In genomic region chr10:2658780-2659179, GRCh38 we compare ENCODE assay signal across 26 cellular contexts.
"Had no signal": no experiment of that assay in that cellular context is flagged by ENCODE, and none has a peak within 500 bp of the region (broad histone marks: within the 10 kb centered on the region; RNA-seq: fewer than 3 reads in every experiment).

No MANE protein-coding gene starts in this region.

- DNase-seq: activated CD4-positive, alpha-beta memory T cell treated with anti-CD3 and anti-CD28 coated beads, Interleukin-2, amount 10 ng/mL, durations not matched to agents 7 days and 5 days; activated CD4-positive, alpha-beta T cell treated with anti-CD3 and anti-CD28 coated beads for 48 hours; activated CD8-positive, alpha-beta memory T cell treated with anti-CD3 and anti-CD28 coated beads, Interleukin-2, amount 50 U/mL, for 48 hours; activated gamma-delta T cell; activated naive CD4-positive, alpha-beta T cell treated with anti-CD3 and anti-CD28 coated beads, Interleukin-2, amount 10 ng/mL, durations not matched to agents 7 days and 5 days; activated naive CD8-positive, alpha-beta T cell treated with anti-CD3 and anti-CD28 coated beads, Interleukin-2, amount 10 ng/mL, durations not matched to agents 7 days and 5 days; activated T-cell treated with anti-CD3 and anti-CD28 coated beads, Interleukin-2, amount 50 U/mL, for 24 hours; cerebellar nuclear complex; colonic mucosa; effector CD8-positive, alpha-beta T cell; left ventricle myocardium inferior; mesendoderm; natural killer cell; posterior cingulate gyrus; right cardiac atrium; stimulated activated CD4-positive, alpha-beta T cell treated with anti-CD3 and anti-CD28 coated beads, Interleukin-15, amount 100 ng/mL, for 24 hours; stimulated activated CD4-positive, alpha-beta T cell treated with anti-CD3 and anti-CD28 coated beads, Interleukin-2, amount 100 ng/mL, for 24 hours; stimulated activated naive B cell treated with anti-CD40 and anti-IgM and Interleukin-4, amounts not matched to agents 10 μg/mL and 1 μg/mL and 100 μg/mL, for 72 hours; T1000; WERI-Rb-1 had no signal

- H3K36me3 ChIP-seq: ascending aorta, cardiac muscle cell, colonic mucosa, left ventricle myocardium inferior, tibial nerve, WERI-Rb-1 had no signal

- H3K27ac ChIP-seq: ascending aorta, cardiac muscle cell, colonic mucosa, left ventricle myocardium inferior, tibial nerve, WERI-Rb-1 had no signal

- H3K4me3 Mint-ChIP-seq: activated CD4-positive, alpha-beta memory T cell treated with anti-CD3 and anti-CD28 coated beads, Interleukin-2, amount 10 ng/mL, durations not matched to agents 7 days and 5 days; activated naive CD4-positive, alpha-beta T cell treated with anti-CD3 and anti-CD28 coated beads, Interleukin-2, amount 10 ng/mL, durations not matched to agents 7 days and 5 days; activated naive CD8-positive, alpha-beta T cell treated with anti-CD3 and anti-CD28 coated beads, Interleukin-2, amount 10 ng/mL, durations not matched to agents 7 days and 5 days; activated T-cell treated with anti-CD3 and anti-CD28 coated beads, Interleukin-2, amount 50 U/mL, for 24 hours; brain; natural killer cell; stimulated activated naive B cell treated with anti-CD40 and anti-IgM and Interleukin-4, amounts not matched to agents 10 μg/mL and 1 μg/mL and 100 μg/mL, for 72 hours had no signal

- H3K27ac Mint-ChIP-seq: activated CD4-positive, alpha-beta memory T cell treated with anti-CD3 and anti-CD28 coated beads, Interleukin-2, amount 10 ng/mL, durations not matched to agents 7 days and 5 days; activated naive CD4-positive, alpha-beta T cell treated with anti-CD3 and anti-CD28 coated beads, Interleukin-2, amount 10 ng/mL, durations not matched to agents 7 days and 5 days; activated naive CD8-positive, alpha-beta T cell treated with anti-CD3 and anti-CD28 coated beads, Interleukin-2, amount 10 ng/mL, durations not matched to agents 7 days and 5 days; activated T-cell treated with anti-CD3 and anti-CD28 coated beads, Interleukin-2, amount 50 U/mL, for 24 hours; brain; natural killer cell; stimulated activated naive B cell treated with anti-CD40 and anti-IgM and Interleukin-4, amounts not matched to agents 10 μg/mL and 1 μg/mL and 100 μg/mL, for 72 hours had no signal

- H3K4me3 ChIP-seq: ascending aorta, cardiac muscle cell, colonic mucosa, left ventricle myocardium inferior, lung, tibial nerve had no signal

- H3K27me3 Mint-ChIP-seq: activated CD4-positive, alpha-beta memory T cell treated with anti-CD3 and anti-CD28 coated beads, Interleukin-2, amount 10 ng/mL, durations not matched to agents 7 days and 5 days; activated naive CD4-positive, alpha-beta T cell treated with anti-CD3 and anti-CD28 coated beads, Interleukin-2, amount 10 ng/mL, durations not matched to agents 7 days and 5 days; activated naive CD8-positive, alpha-beta T cell treated with anti-CD3 and anti-CD28 coated beads, Interleukin-2, amount 10 ng/mL, durations not matched to agents 7 days and 5 days; brain had no signal

- H3K9me3 Mint-ChIP-seq: activated CD4-positive, alpha-beta memory T cell treated with anti-CD3 and anti-CD28 coated beads, Interleukin-2, amount 10 ng/mL, durations not matched to agents 7 days and 5 days; activated naive CD4-positive, alpha-beta T cell treated with anti-CD3 and anti-CD28 coated beads, Interleukin-2, amount 10 ng/mL, durations not matched to agents 7 days and 5 days; activated naive CD8-positive, alpha-beta T cell treated with anti-CD3 and anti-CD28 coated beads, Interleukin-2, amount 10 ng/mL, durations not matched to agents 7 days and 5 days; activated T-cell treated with anti-CD3 and anti-CD28 coated beads, Interleukin-2, amount 50 U/mL, for 24 hours; stimulated activated naive B cell treated with anti-CD40 and anti-IgM and Interleukin-4, amounts not matched to agents 10 μg/mL and 1 μg/mL and 100 μg/mL, for 72 hours had no signal

- H3K4me1 Mint-ChIP-seq: activated CD4-positive, alpha-beta memory T cell treated with anti-CD3 and anti-CD28 coated beads, Interleukin-2, amount 10 ng/mL, durations not matched to agents 7 days and 5 days; activated naive CD4-positive, alpha-beta T cell treated with anti-CD3 and anti-CD28 coated beads, Interleukin-2, amount 10 ng/mL, durations not matched to agents 7 days and 5 days; activated naive CD8-positive, alpha-beta T cell treated with anti-CD3 and anti-CD28 coated beads, Interleukin-2, amount 10 ng/mL, durations not matched to agents 7 days and 5 days; natural killer cell; stimulated activated naive B cell treated with anti-CD40 and anti-IgM and Interleukin-4, amounts not matched to agents 10 μg/mL and 1 μg/mL and 100 μg/mL, for 72 hours had no signal

- H3K9me3 ChIP-seq: ascending aorta, colonic mucosa, left ventricle myocardium inferior, tibial nerve had no signal

- ATAC-seq: activated CD4-positive, CD25-positive, alpha-beta regulatory T cell treated with anti-CD3 and anti-CD28 coated beads, Interleukin-2, amount 50 U/mL, for 24 hours; natural killer cell; right cardiac atrium; stimulated activated naive B cell treated with anti-CD40 and anti-IgM and Interleukin-4, amounts not matched to agents 10 μg/mL and 1 μg/mL and 100 μg/mL, for 72 hours had no signal

- H3K4me1 ChIP-seq: ascending aorta, colonic mucosa, left ventricle myocardium inferior had no signal

- H3K36me3 Mint-ChIP-seq: activated naive CD4-positive, alpha-beta T cell treated with anti-CD3 and anti-CD28 coated beads, Interleukin-2, amount 10 ng/mL, durations not matched to agents 7 days and 5 days; activated naive CD8-positive, alpha-beta T cell treated with anti-CD3 and anti-CD28 coated beads, Interleukin-2, amount 10 ng/mL, durations not matched to agents 7 days and 5 days; brain; natural killer cell; stimulated activated naive B cell treated with anti-CD40 and anti-IgM and Interleukin-4, amounts not matched to agents 10 μg/mL and 1 μg/mL and 100 μg/mL, for 72 hours had no signal

- H3K27me3 ChIP-seq: ascending aorta, colonic mucosa, tibial nerve had no signal
